Comparison of ENCODE assay signal across 9 cellular contexts in genomic region chr4:150332961-150333360, GRCh38.
"Had no signal": no experiment of that assay in that cellular context is flagged by ENCODE, and none has a peak within 500 bp of the region (broad histone marks: within the 10 kb centered on the region; RNA-seq: fewer than 3 reads in every experiment).

No MANE protein-coding gene starts in this region.

- H3K4me3 ChIP-seq: GM23248, HAP-1 had no signal

- H3K36me3 ChIP-seq: HAP-1 had no signal

- H3K27ac ChIP-seq: GM23248, HL-60 had no signal

- FAIRE-seq: HepG2 had no signal

- H2AFZ ChIP-seq: GM23248 had no signal

- H3K9me3 ChIP-seq: HAP-1 had no signal

- DNase-seq: GM23248, GOT3, H7, HFFc6, KBM-7 had no signal

- ATAC-seq: HCT116, HepG2 had no signal
